1 cellular context compared by ENCODE assay signal in the genomic region with DNA sequence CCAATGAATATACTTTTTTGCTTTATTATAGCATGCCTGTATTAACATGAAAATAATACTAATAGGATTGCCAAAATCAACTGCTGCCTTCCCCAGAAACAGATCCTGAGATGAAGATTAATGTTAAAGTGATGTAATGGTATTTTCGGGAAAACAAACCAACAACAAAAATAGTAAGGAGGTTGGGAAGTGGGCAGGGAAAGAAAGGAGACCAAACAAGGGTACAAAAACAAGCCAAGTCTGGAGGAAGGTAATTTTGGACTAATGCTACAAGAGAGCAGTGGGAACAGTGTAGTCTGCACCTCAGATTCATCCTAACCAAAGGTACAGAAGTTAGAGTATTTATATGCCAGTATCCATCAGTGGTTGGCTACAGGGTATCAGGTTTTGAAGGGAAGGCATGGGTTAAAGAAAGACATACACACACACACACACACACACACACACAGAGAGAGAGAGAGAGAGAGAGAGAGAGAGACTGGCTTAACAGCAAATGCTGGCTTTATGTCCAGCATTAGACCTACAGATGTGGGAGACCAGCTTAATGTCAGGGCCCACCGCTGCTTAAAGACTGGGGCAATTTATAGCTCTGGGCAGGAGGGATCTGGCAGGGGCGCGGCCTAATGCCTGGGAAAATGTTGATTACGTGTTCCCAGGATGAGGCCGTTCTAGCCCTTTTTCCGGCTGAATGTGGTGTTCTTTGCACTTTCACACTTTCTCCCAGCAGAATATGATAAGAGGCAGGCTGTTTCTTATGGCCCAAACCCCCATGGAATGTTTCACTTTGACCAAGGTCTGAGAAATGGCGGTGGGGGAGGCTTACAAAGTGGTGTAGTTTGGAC.
TF ChIP-seq lines count a peak whose summit lies in the region.

No MANE protein-coding gene starts in this region.

TF ChIP-seq in H1, 55 proteins besides CTCF, POLR2A, EP300 and RAD21:
- TF ChIP-seq CTBP2 (IDR thresholded peaks at IDR 0.05; ENCODE audit: borderline replicate concordance, insufficient read depth, insufficient read length, low read length) (no peak), NRF1 (IDR thresholded peaks at IDR 0.05; ENCODE audit: low read depth, low read length) (no peak), SRF (IDR thresholded peaks at IDR 0.05; ENCODE audit: low read depth, low read length) (no peak), CBX5 (IDR thresholded peaks at IDR 0.05; ENCODE audit: low read depth, low read length) (no peak), CHD2 (IDR thresholded peaks at IDR 0.05; ENCODE audit: low read length) (no peak), BRCA1 (IDR thresholded peaks at IDR 0.05; ENCODE audit: low read depth, low read length) (no peak), SIX5 (IDR thresholded peaks at IDR 0.05; ENCODE audit: low read depth, low read length) (no peak), ASH2L (IDR thresholded peaks at IDR 0.05; ENCODE audit: low read length) (no peak), ATF2 (IDR thresholded peaks at IDR 0.05; ENCODE audit: low read length) (no peak), RFX5 (IDR thresholded peaks at IDR 0.05; ENCODE audit: borderline replicate concordance, low read depth, low read length) (no peak), SUZ12 (IDR thresholded peaks at IDR 0.05; ENCODE audit: low read length) (no peak), MAFK (IDR thresholded peaks at IDR 0.05; ENCODE audit: low read depth, low read length) (no peak), MAX (IDR thresholded peaks at IDR 0.05) (no peak), POU5F1 (IDR thresholded peaks at IDR 0.05; ENCODE audit: low read depth, low read length) (no peak), SP2 (IDR thresholded peaks at IDR 0.05; ENCODE audit: low read length) (no peak), CHD1 (IDR thresholded peaks at IDR 0.05; ENCODE audit: low read depth, low read length) (no peak)
